In genomic region chr11:128551641-128552335, GRCh38 we compare ENCODE assay signal across 10 cellular contexts. TPM values are rescaled to one million over a fixed set of nuclear protein-coding genes. Genes with fewer than 3 reads are reported as not detected.
A peak's percentile ranks its signal among the peaks of the same experiment; 100 is the strongest.
DNase-seq lines count a peak whose midpoint lies in the region; ATAC-seq, FAIRE-seq and TF ChIP-seq lines count a peak whose summit lies in the region.
"Had no signal": no experiment of that assay in that cellular context is flagged by ENCODE, and none has a peak within 500 bp of the region (broad histone marks: within the 10 kb centered on the region; RNA-seq: fewer than 3 reads in every experiment).

No MANE protein-coding gene starts in this region.

- H3K4me3 Mint-ChIP-seq in central memory CD8-positive, alpha-beta T cell, result peak overlapping the region; percentile 54

- no peaks in the 10 kb centered on the region for H3K27me3 Mint-ChIP-seq in central memory CD8-positive, alpha-beta T cell

- peaks cover 64% of the 10 kb centered on the region for H3K4me1 Mint-ChIP-seq in central memory CD8-positive, alpha-beta T cell

- peak overlapping the region; percentile 95 for H3K27ac Mint-ChIP-seq in central memory CD8-positive, alpha-beta T cell (ENCODE audit: low read depth)

- H3K4me3 ChIP-seq in dorsolateral prefrontal cortex, result no peak overlapping the region

- H3K27ac ChIP-seq in dorsolateral prefrontal cortex, result peak overlapping the region in 2 of 59 donors; percentile 6 to 70

- DNase-seq in GM12892 (ENCODE audit: insufficient read length), result no peak
- peak in 1 of 2 donors; percentile 60 for DNase-seq in central memory CD8-positive, alpha-beta T cell (ENCODE audit: low spot score in 2 of 2)
- DNase-seq in iPS-NIHi11 (ENCODE audit: low spot score), result no peak
- no peak for DNase-seq in dorsolateral prefrontal cortex
- no peak for DNase-seq in NCI-H345 (lab: John Stamatoyannopoulos, UW)
- DNase-seq in middle frontal gyrus (ENCODE audit: extremely low spot score, low spot score), result no peak

- FAIRE-seq in GM12892 (lab: Jason Lieb, UNC), result no peak
- FAIRE-seq: TTC549 had no signal

- peak; percentile 51 for ATAC-seq in GM19463 (IDR thresholded peaks at IDR 0.05; ENCODE audit: unreplicated experiment)
- peak; percentile 71 for ATAC-seq in HG03378 (IDR thresholded peaks at IDR 0.05; ENCODE audit: unreplicated experiment)
- ATAC-seq in central memory CD8-positive, alpha-beta T cell (replicated peaks; ENCODE audit: extremely low read depth, poor library complexity, severe bottlenecking), result peak; percentile 89
- ATAC-seq: HCT116 had no signal

- no peak for TF ChIP-seq CTCF in dorsolateral prefrontal cortex (IDR thresholded peaks at IDR 0.05 in 54 of 56, conservative IDR thresholded peaks at IDR 0.05 in 2 of 56; ENCODE audit: low read depth in 1 of 56, partially characterized antibody in 56 of 56)

- intact Hi-C loops in dorsolateral prefrontal cortex (cut with DNase I), result loop anchor here (2.0 to 10.0 kb wide), 7 partner anchors 19 to 377 kb away; no protein-coding TSS in a partner anchor

- TF ChIP-seq POLR2A in GM12892 (IDR thresholded peaks at IDR 0.05; ENCODE audit: low read depth, low read length), result peak; percentile 54; the same call in 1 of the 2 replicates

- no peaks in the 10 kb centered on the region for H3K36me3 Mint-ChIP-seq in central memory CD8-positive, alpha-beta T cell (ENCODE audit: insufficient read depth)

- H3K9me3 Mint-ChIP-seq in central memory CD8-positive, alpha-beta T cell, result no peaks in the 10 kb centered on the region

- peaks cover 0 to 8% (median 0%) of the 10 kb centered on the region in 45 donors for H3K27me3 ChIP-seq in dorsolateral prefrontal cortex

RNA-seq across cellular contexts. Expression of gene ETS1, which starts 35.6 kb away (rescaled TPM):
- 71.8 TPM for polyA plus RNA-seq in GM12892 (2012; ENCODE audit: missing spikeins)
- total RNA-seq in dorsolateral prefrontal cortex, result 10 to 100 TPM in 119 of 120 experiments, 1 to 10 TPM in 1; 9.6 to 30.0 (median 15.3) TPM
